Comparison of ENCODE assay signal across 12 cellular contexts in genomic region chr21:46119565-46120271, GRCh38. TPM values are rescaled to one million over a fixed set of nuclear protein-coding genes. Genes with fewer than 3 reads are reported as not detected.
DNase-seq lines count a peak whose midpoint lies in the region; ATAC-seq, FAIRE-seq and TF ChIP-seq lines count a peak whose summit lies in the region.
"Had no signal": no experiment of that assay in that cellular context is flagged by ENCODE, and none has a peak within 500 bp of the region (broad histone marks: within the 10 kb centered on the region; RNA-seq: fewer than 3 reads in every experiment).

No MANE protein-coding gene starts in this region.

- H3K27me3 Mint-ChIP-seq in activated naive CD8-positive, alpha-beta T cell treated with anti-CD3 and anti-CD28 coated beads, Interleukin-2, amount 10 ng/mL, durations not matched to agents 7 days and 5 days, result no peaks in the 10 kb centered on the region
- no peaks in the 10 kb centered on the region for H3K27me3 Mint-ChIP-seq in activated naive CD8-positive, alpha-beta T cell treated with anti-CD3 and anti-CD28 coated beads for 36 hours
- H3K27me3 Mint-ChIP-seq in chondrocyte (ENCODE audit: low read depth) (no peaks in the 10 kb centered on the region), mesothelial cell of epicardium (ENCODE audit: low read depth) (no peaks in the 10 kb centered on the region), type B pancreatic cell (no peaks in the 10 kb centered on the region)
- H3K27me3 Mint-ChIP-seq: activated naive CD8-positive, alpha-beta T cell treated with anti-CD3 and anti-CD28 coated beads, Interleukin-2, amount 50 U/mL, for 24 hours had no signal

- H3K4me1 Mint-ChIP-seq in activated naive CD8-positive, alpha-beta T cell treated with anti-CD3 and anti-CD28 coated beads, Interleukin-2, amount 10 ng/mL, durations not matched to agents 7 days and 5 days, result no peaks in the 10 kb centered on the region
- H3K4me1 Mint-ChIP-seq in activated naive CD8-positive, alpha-beta T cell treated with anti-CD3 and anti-CD28 coated beads for 36 hours, result no peaks in the 10 kb centered on the region
- H3K4me1 Mint-ChIP-seq in chondrocyte (ENCODE audit: low read depth), result peaks cover 8% of the 10 kb centered on the region
- H3K4me1 Mint-ChIP-seq in mesothelial cell of epicardium, result no peaks in the 10 kb centered on the region
- no peaks in the 10 kb centered on the region for H3K4me1 Mint-ChIP-seq in type B pancreatic cell (ENCODE audit: unreplicated experiment)
- H3K4me1 Mint-ChIP-seq: activated naive CD8-positive, alpha-beta T cell treated with anti-CD3 and anti-CD28 coated beads, Interleukin-2, amount 50 U/mL, for 24 hours; nephron progenitor cell had no signal

- POLR2A ChIA-PET in activated naive CD8-positive, alpha-beta T cell treated with anti-CD3 and anti-CD28 coated beads, Interleukin-2, amount 10 ng/mL, durations not matched to agents 7 days and 5 days (lab: Charles Lee), result no interaction called here

- peak; percentile 17 for DNase-seq in activated naive CD8-positive, alpha-beta T cell treated with anti-CD3 and anti-CD28 coated beads, Interleukin-2, amount 10 ng/mL, durations not matched to agents 7 days and 5 days
- DNase-seq in activated naive CD8-positive, alpha-beta T cell treated with anti-CD3 and anti-CD28 coated beads for 36 hours, result no peak
- peak; percentile 68 for DNase-seq in chondrocyte (ENCODE audit: low spot score)
- peak; percentile 17 to 34 for DNase-seq in mesothelial cell of epicardium (ENCODE audit: low spot score in 2 of 2, unreplicated experiment in 2 of 2)
- DNase-seq in type B pancreatic cell (ENCODE audit: extremely low spot score, unreplicated experiment), result peak; percentile 67
- DNase-seq in NOMO-1 (lab: John Stamatoyannopoulos, UW; ENCODE audit: unreplicated experiment in 2 of 2), result no peak
- DNase-seq in HTR-8/SVneo (ENCODE audit: insufficient read length, low spot score), result no peak
- DNase-seq: activated naive CD8-positive, alpha-beta T cell treated with anti-CD3 and anti-CD28 coated beads, Interleukin-2, amount 50 U/mL, for 24 hours; substantia nigra had no signal

- no peak for TF ChIP-seq CTCF in chondrocyte (IDR thresholded peaks at IDR 0.05)
- TF ChIP-seq CTCF in mesothelial cell of epicardium (IDR thresholded peaks at IDR 0.05; ENCODE audit: unreplicated experiment), result no peak
- TF ChIP-seq CTCF in type B pancreatic cell (conservative IDR thresholded peaks at IDR 0.05), result no peak

- no peaks in the 10 kb centered on the region for H3K36me3 Mint-ChIP-seq in activated naive CD8-positive, alpha-beta T cell treated with anti-CD3 and anti-CD28 coated beads, Interleukin-2, amount 10 ng/mL, durations not matched to agents 7 days and 5 days
- H3K36me3 Mint-ChIP-seq in activated naive CD8-positive, alpha-beta T cell treated with anti-CD3 and anti-CD28 coated beads for 36 hours, result no peaks in the 10 kb centered on the region
- H3K36me3 Mint-ChIP-seq in chondrocyte (ENCODE audit: low read depth) (peaks cover 28% of the 10 kb centered on the region), mesothelial cell of epicardium (peaks cover 15% of the 10 kb centered on the region), type B pancreatic cell (peaks cover 3% of the 10 kb centered on the region)

- ATAC-seq in activated naive CD8-positive, alpha-beta T cell treated with anti-CD3 and anti-CD28 coated beads, Interleukin-2, amount 10 ng/mL, durations not matched to agents 7 days and 5 days (ENCODE audit: low read depth), result no peak
- ATAC-seq in GM18909 (IDR thresholded peaks at IDR 0.05; ENCODE audit: poor library complexity, unreplicated experiment), result no peak
- ATAC-seq: activated naive CD8-positive, alpha-beta T cell treated with anti-CD3 and anti-CD28 coated beads, Interleukin-2, amount 50 U/mL, for 24 hours had no signal

- H3K9me3 Mint-ChIP-seq in activated naive CD8-positive, alpha-beta T cell treated with anti-CD3 and anti-CD28 coated beads, Interleukin-2, amount 10 ng/mL, durations not matched to agents 7 days and 5 days, result no peaks in the 10 kb centered on the region
- no peaks in the 10 kb centered on the region for H3K9me3 Mint-ChIP-seq in activated naive CD8-positive, alpha-beta T cell treated with anti-CD3 and anti-CD28 coated beads for 36 hours
- H3K9me3 Mint-ChIP-seq in chondrocyte (ENCODE audit: low read depth), result no peaks in the 10 kb centered on the region
- H3K9me3 Mint-ChIP-seq in mesothelial cell of epicardium, result no peaks in the 10 kb centered on the region
- no peaks in the 10 kb centered on the region for H3K9me3 Mint-ChIP-seq in type B pancreatic cell
- H3K9me3 Mint-ChIP-seq: activated naive CD8-positive, alpha-beta T cell treated with anti-CD3 and anti-CD28 coated beads, Interleukin-2, amount 50 U/mL, for 24 hours had no signal

- FAIRE-seq in HTR-8/SVneo (lab: Jason Lieb, UNC), result no peak

- no peak overlapping the region for H3K4me3 Mint-ChIP-seq in activated naive CD8-positive, alpha-beta T cell treated with anti-CD3 and anti-CD28 coated beads, Interleukin-2, amount 10 ng/mL, durations not matched to agents 7 days and 5 days
- no peak overlapping the region for H3K4me3 Mint-ChIP-seq in activated naive CD8-positive, alpha-beta T cell treated with anti-CD3 and anti-CD28 coated beads for 36 hours
- H3K4me3 Mint-ChIP-seq in chondrocyte (ENCODE audit: unreplicated experiment), result no peak overlapping the region
- H3K4me3 Mint-ChIP-seq in mesothelial cell of epicardium, result no peak overlapping the region
- no peak overlapping the region for H3K4me3 Mint-ChIP-seq in type B pancreatic cell
- H3K4me3 Mint-ChIP-seq: activated naive CD8-positive, alpha-beta T cell treated with anti-CD3 and anti-CD28 coated beads, Interleukin-2, amount 50 U/mL, for 24 hours; nephron progenitor cell had no signal

- H3K27ac Mint-ChIP-seq in activated naive CD8-positive, alpha-beta T cell treated with anti-CD3 and anti-CD28 coated beads, Interleukin-2, amount 10 ng/mL, durations not matched to agents 7 days and 5 days, result no peak overlapping the region
- no peak overlapping the region for H3K27ac Mint-ChIP-seq in activated naive CD8-positive, alpha-beta T cell treated with anti-CD3 and anti-CD28 coated beads for 36 hours
- H3K27ac Mint-ChIP-seq in chondrocyte (ENCODE audit: unreplicated experiment) (no peak overlapping the region), mesothelial cell of epicardium (no peak overlapping the region), type B pancreatic cell (no peak overlapping the region)
- H3K27ac Mint-ChIP-seq: activated naive CD8-positive, alpha-beta T cell treated with anti-CD3 and anti-CD28 coated beads, Interleukin-2, amount 50 U/mL, for 24 hours; nephron progenitor cell had no signal

RNA-seq across cellular contexts. Expression of gene COL6A2, which starts 21.8 kb away (rescaled TPM):
- 10 to 100 TPM; 23.8 to 23.9 TPM for total RNA-seq in activated naive CD8-positive, alpha-beta T cell treated with anti-CD3 and anti-CD28 coated beads, Interleukin-2, amount 10 ng/mL, durations not matched to agents 7 days and 5 days
- 10 to 100 TPM; 16.0 to 16.5 TPM for total RNA-seq in activated naive CD8-positive, alpha-beta T cell treated with anti-CD3 and anti-CD28 coated beads for 36 hours
- total RNA-seq in chondrocyte (1,314 to 1,671 TPM (median 1,646 TPM) in 3 replicates), mesothelial cell of epicardium (846 to 986 TPM (median 933 TPM) in 3 replicates), type B pancreatic cell (ENCODE audit: low replicate concordance) (23.8 and 114 TPM in 2 replicates)

RNA-seq across cellular contexts. Expression of gene FTCD, which starts 35.7 kb away (rescaled TPM):
- 1 to 10 TPM in 1 of 2 experiments, under 1 TPM in 1; 0.65 to 1.3 TPM for total RNA-seq in activated naive CD8-positive, alpha-beta T cell treated with anti-CD3 and anti-CD28 coated beads, Interleukin-2, amount 10 ng/mL, durations not matched to agents 7 days and 5 days
- total RNA-seq in activated naive CD8-positive, alpha-beta T cell treated with anti-CD3 and anti-CD28 coated beads for 36 hours, result under 1 TPM in 1 of 2 experiments, not detected in 1; 0.43 TPM
- total RNA-seq in chondrocyte (1.7 to 4.1 TPM (median 1.7 TPM) in 3 replicates), mesothelial cell of epicardium (8.8 to 12.5 TPM (median 9.6 TPM) in 3 replicates), type B pancreatic cell (ENCODE audit: low replicate concordance) (26.9 and 45.0 TPM in 2 replicates)
- total RNA-seq: SJCRH30 had no signal

Comparison
In these comparisons a context has a peak if more than half of its experiments do, and no peak if none do; other contexts are left out.
1. DNase-seq: peak in activated naive CD8-positive, alpha-beta T cell treated with anti-CD3 and anti-CD28 coated beads, Interleukin-2, amount 10 ng/mL, durations not matched to agents 7 days and 5 days (single experiment), chondrocyte (single experiment), mesothelial cell of epicardium (2 of 2) and type B pancreatic cell (single experiment); none in activated naive CD8-positive, alpha-beta T cell treated with anti-CD3 and anti-CD28 coated beads for 36 hours (single experiment), NOMO-1 (0 of 2) and HTR-8/SVneo (single experiment).